Comparison of ENCODE assay signal across 18 cellular contexts in genomic region chr4:16142598-16143295, GRCh38. TPM values are rescaled to one million over a fixed set of nuclear protein-coding genes. Genes with fewer than 3 reads are reported as not detected.
A peak's percentile ranks its signal among the peaks of the same experiment; 100 is the strongest.
DNase-seq lines count a peak whose midpoint lies in the region; ATAC-seq lines count a peak whose summit lies in the region.
"Had no signal": no experiment of that assay in that cellular context is flagged by ENCODE, and none has a peak within 500 bp of the region (broad histone marks: within the 10 kb centered on the region; RNA-seq: fewer than 3 reads in every experiment).

No MANE protein-coding gene starts in this region.

- H3K4me3 ChIP-seq in duodenal mucosa (ENCODE audit: low read depth in 1 of 2, low read length in 2 of 2) (peak overlapping the region; percentile 13 to 33), trophoblast cell (ENCODE audit: low read depth, low read length) (peak overlapping the region; percentile 31)
- H3K4me3 ChIP-seq: BLaER1 treated with 17β-estradiol and CSF1 and Interleukin-3, amounts not matched to agents 10 nM and 100 nM had no signal

- H3K18ac ChIP-seq in trophoblast cell (ENCODE audit: low read length), result no peak overlapping the region

- no peak overlapping the region for H4K12ac ChIP-seq in trophoblast cell (ENCODE audit: low read depth, low read length)

- no peak overlapping the region for H2AK5ac ChIP-seq in trophoblast cell (ENCODE audit: low read length)

- no peak overlapping the region for H2BK120ac ChIP-seq in trophoblast cell (ENCODE audit: insufficient read depth, low read length, poor library complexity)

- DNase-seq in LoVo (ENCODE audit: low spot score) (peak; percentile 58), mesenteric fat pad (ENCODE audit: low spot score) (peak; percentile 72), trophoblast cell (no peak), NCI-H748 treated with DMSO at 0.1 percent for 48 hours (lab: John Stamatoyannopoulos, UW) (no peak)
- DNase-seq: Calu3; CD8-positive, alpha-beta T cell; DMS79 treated with DMSO at 0.1 percent for 48 hours; GF-D8; GOT3; H7 had no signal

- WGBS in trophoblast cell (ENCODE audit: extremely low coverage, insufficient coverage, insufficient read length), result no CpG with 5 or more reads among the region's 5 CpGs

- H3K9ac ChIP-seq in duodenal mucosa (ENCODE audit: low read depth in 1 of 2, low read length in 2 of 2) (no peak overlapping the region), trophoblast cell (ENCODE audit: low read length) (no peak overlapping the region)
- H3K9ac ChIP-seq: BLaER1 treated with 17β-estradiol and CSF1 and Interleukin-3, amounts not matched to agents 10 nM and 100 nM had no signal

- H3K14ac ChIP-seq in trophoblast cell (ENCODE audit: low read length), result no peak overlapping the region

- no peak overlapping the region for H3K4me2 ChIP-seq in trophoblast cell (ENCODE audit: low read length)
- H3K4me2 ChIP-seq: BLaER1 treated with 17β-estradiol and CSF1 and Interleukin-3, amounts not matched to agents 10 nM and 100 nM had no signal

- H3K27ac ChIP-seq in duodenal mucosa (ENCODE audit: low read depth, low read length) (peak overlapping the region; percentile 62), trophoblast cell (ENCODE audit: low read depth, low read length) (no peak overlapping the region)
- H3K27ac ChIP-seq: BLaER1 treated with 17β-estradiol and CSF1 and Interleukin-3, amounts not matched to agents 10 nM and 100 nM had no signal

- H3K27me3 ChIP-seq in duodenal mucosa (ENCODE audit: control insufficient read depth in 1 of 2, insufficient read depth in 2 of 2, low read length in 2 of 2) (no peaks in the 10 kb centered on the region), trophoblast cell (ENCODE audit: insufficient read depth, low read length) (no peaks in the 10 kb centered on the region)
- H3K27me3 ChIP-seq: BLaER1 treated with 17β-estradiol and CSF1 and Interleukin-3, amounts not matched to agents 10 nM and 100 nM had no signal

- H3K36me3 ChIP-seq in duodenal mucosa (ENCODE audit: control insufficient read depth in 1 of 2, insufficient read depth in 2 of 2, low read length in 2 of 2) (no peaks in the 10 kb centered on the region), trophoblast cell (ENCODE audit: control insufficient read depth in 1 of 2, insufficient read depth in 2 of 2, low read length in 2 of 2) (no peaks in the 10 kb centered on the region)
- H3K36me3 ChIP-seq: BLaER1 treated with 17β-estradiol and CSF1 and Interleukin-3, amounts not matched to agents 10 nM and 100 nM had no signal

- H3K79me2 ChIP-seq in trophoblast cell (ENCODE audit: control insufficient read depth, insufficient read depth, low read length, poor library complexity), result no peaks in the 10 kb centered on the region

- peaks cover 4 to 23% of the 10 kb centered on the region in 2 donors for H3K9me3 ChIP-seq in duodenal mucosa (ENCODE audit: control insufficient read depth in 1 of 2, low read length in 2 of 2)
- H3K9me3 ChIP-seq in trophoblast cell (ENCODE audit: insufficient read depth, low read depth, low read length), result peaks cover 8% of the 10 kb centered on the region

- no peak overlapping the region for H3K23ac ChIP-seq in trophoblast cell (ENCODE audit: low read length)

- ATAC-seq in HG03521 (IDR thresholded peaks at IDR 0.05; ENCODE audit: unreplicated experiment) (no peak), HG03460 (IDR thresholded peaks at IDR 0.05; ENCODE audit: unreplicated experiment) (no peak), HG03469 (IDR thresholded peaks at IDR 0.05; ENCODE audit: unreplicated experiment) (no peak)
- ATAC-seq: CD8-positive, alpha-beta T cell; HCT116; HepG2 had no signal

- H3K79me1 ChIP-seq in trophoblast cell (ENCODE audit: low read length), result peaks cover 13% of the 10 kb centered on the region

- H2BK12ac ChIP-seq in trophoblast cell (ENCODE audit: low read length), result peak overlapping the region; percentile 73

- peak overlapping the region; percentile 59 for H4K91ac ChIP-seq in trophoblast cell (ENCODE audit: low read depth, low read length)

- H4K8ac ChIP-seq in trophoblast cell (ENCODE audit: low read depth, low read length), result no peak overlapping the region

- H3K4ac ChIP-seq in trophoblast cell (ENCODE audit: low read depth, low read length), result no peak overlapping the region

- no peak overlapping the region for H2AFZ ChIP-seq in trophoblast cell (ENCODE audit: insufficient read depth, low read length, poor library complexity)

- H3K4me1 ChIP-seq in duodenal mucosa (ENCODE audit: control insufficient read depth in 1 of 2, insufficient read depth in 2 of 2, low read length in 2 of 2) (peaks cover 35 to 43% of the 10 kb centered on the region in 2 donors), trophoblast cell (ENCODE audit: control insufficient read depth in 1 of 2, insufficient read depth in 2 of 2, low read length in 2 of 2) (peaks cover 2 to 13% of the 10 kb centered on the region in 2 experiments)
- H3K4me1 ChIP-seq: BLaER1 treated with 17β-estradiol and CSF1 and Interleukin-3, amounts not matched to agents 10 nM and 100 nM had no signal

- no peak overlapping the region for H2BK5ac ChIP-seq in trophoblast cell (ENCODE audit: low read depth, low read length, poor library complexity)

RNA-seq across cellular contexts. Expression of gene PROM1, which starts 58.9 kb away (rescaled TPM):
- 0.35 TPM for total RNA-seq in mesenteric fat pad
- polyA plus RNA-seq in trophoblast cell (2013), result 20.9 and 24.0 TPM in 2 replicates
- total RNA-seq: B cell; CD8-positive, alpha-beta T cell had no signal

Comparison
In these comparisons a context has a peak if more than half of its experiments do, and no peak if none do; other contexts are left out.
1. DNase-seq: peak in LoVo (single experiment) and mesenteric fat pad (single experiment); none in trophoblast cell (0 of 2) and NCI-H748 treated with DMSO at 0.1 percent for 48 hours (single experiment).